26 cellular contexts compared by ENCODE assay signal in the genomic region with DNA sequence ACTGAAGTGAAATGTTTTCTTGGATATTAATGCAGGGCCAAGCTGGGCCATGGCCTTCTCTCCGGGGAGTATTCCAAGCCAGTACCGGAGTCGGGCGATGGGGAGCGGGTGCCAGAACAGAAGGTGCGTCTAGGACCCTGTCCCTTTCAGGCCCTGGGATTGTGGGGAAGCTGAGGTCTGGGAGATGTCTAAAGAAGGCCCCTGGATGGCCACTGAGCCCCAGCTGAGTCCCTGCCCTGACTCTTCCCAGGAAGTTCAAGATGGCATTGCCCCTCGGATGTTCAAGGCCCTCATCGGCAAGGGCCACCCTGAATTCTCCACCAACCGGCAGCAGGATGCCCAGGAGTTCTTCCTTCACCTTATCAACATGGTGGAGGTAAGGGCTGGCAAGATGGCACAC.
"Had no signal": no experiment of that assay in that cellular context is flagged by ENCODE, and none has a peak within 500 bp of the region (broad histone marks: within the 10 kb centered on the region; RNA-seq: fewer than 3 reads in every experiment).

No MANE protein-coding gene starts in this region.

- DNase-seq: activated CD4-positive, alpha-beta T cell treated with anti-CD3 and anti-CD28 coated beads for 36 hours; activated CD4-positive, alpha-beta T cell treated with anti-CD3 and anti-CD28 coated beads, Interleukin-2, amount 50 U/mL, for 1 hour; activated CD4-positive, alpha-beta T cell treated with anti-CD3 and anti-CD28 coated beads, Interleukin-2, amount 50 U/mL, for 48 hours; activated CD4-positive, CD25-positive, alpha-beta regulatory T cell; activated CD4-positive, CD25-positive, alpha-beta regulatory T cell treated with anti-CD3 and anti-CD28 coated beads, Interleukin-2, amount 50 U/mL, for 72 hours; activated CD8-positive, alpha-beta memory T cell treated with anti-CD3 and anti-CD28 coated beads for 24 hours; activated CD8-positive, alpha-beta T cell treated with anti-CD3 and anti-CD28 coated beads for 36 hours; activated effector memory CD4-positive, alpha-beta T cell treated with Interleukin-2 at 50 U/mL for 16 hours; activated gamma-delta T cell treated with Interleukin-2 at 50 U/mL for 16 hours; activated naive CD4-positive, alpha-beta T cell treated with anti-CD3 and anti-CD28 coated beads, Interleukin-2, amount 50 U/mL, for 16 hours; activated naive CD4-positive, alpha-beta T cell treated with Interleukin-2 at 50 U/mL for 16 hours; activated T-cell treated with anti-CD3 and anti-CD28 coated beads, Interleukin-2, amount 50 U/mL, for 4 hours; amniotic stem cell; anterior cingulate cortex; brain microvascular endothelial cell; cortex of kidney; dermis blood vessel endothelial cell; effector CD4-positive, alpha-beta T cell; effector memory CD8-positive, alpha-beta T cell; esophagus squamous epithelium; foreskin melanocyte; T-helper 9 cell had no signal

- H3K27me3 Mint-ChIP-seq: activated CD4-positive, alpha-beta T cell treated with anti-CD3 and anti-CD28 coated beads for 36 hours; activated CD8-positive, alpha-beta T cell treated with anti-CD3 and anti-CD28 coated beads for 36 hours; activated naive CD8-positive, alpha-beta T cell; activated T-helper 17 cell treated with anti-CD3 and anti-CD28 coated beads, Interleukin-2, amount 50 U/mL, for 72 hours; central memory CD8-positive, alpha-beta T cell; effector memory CD8-positive, alpha-beta T cell had no signal

- H3K27ac Mint-ChIP-seq: activated CD4-positive, alpha-beta T cell treated with anti-CD3 and anti-CD28 coated beads for 36 hours; activated CD8-positive, alpha-beta T cell treated with anti-CD3 and anti-CD28 coated beads for 36 hours; activated naive CD8-positive, alpha-beta T cell; effector memory CD8-positive, alpha-beta T cell had no signal

- H3K9me3 Mint-ChIP-seq: activated CD8-positive, alpha-beta T cell treated with anti-CD3 and anti-CD28 coated beads for 36 hours; activated T-cell treated with anti-CD3 and anti-CD28 coated beads, Interleukin-2, amount 50 U/mL, for 4 hours; activated T-helper 17 cell treated with anti-CD3 and anti-CD28 coated beads, Interleukin-2, amount 50 U/mL, for 72 hours; central memory CD8-positive, alpha-beta T cell; effector memory CD8-positive, alpha-beta T cell had no signal

- H3K4me3 Mint-ChIP-seq: activated CD4-positive, alpha-beta T cell treated with anti-CD3 and anti-CD28 coated beads for 36 hours; activated CD8-positive, alpha-beta T cell treated with anti-CD3 and anti-CD28 coated beads for 36 hours; activated naive CD8-positive, alpha-beta T cell; activated T-cell treated with anti-CD3 and anti-CD28 coated beads, Interleukin-2, amount 50 U/mL, for 4 hours; activated T-helper 17 cell treated with anti-CD3 and anti-CD28 coated beads, Interleukin-2, amount 50 U/mL, for 72 hours; central memory CD8-positive, alpha-beta T cell; effector memory CD8-positive, alpha-beta T cell had no signal

- ATAC-seq: activated CD4-positive, alpha-beta T cell treated with anti-CD3 and anti-CD28 coated beads for 36 hours; activated CD8-positive, alpha-beta T cell treated with anti-CD3 and anti-CD28 coated beads for 36 hours; activated T-cell treated with anti-CD3 and anti-CD28 coated beads, Interleukin-2, amount 50 U/mL, for 4 hours; activated T-helper 17 cell treated with anti-CD3 and anti-CD28 coated beads, Interleukin-2, amount 50 U/mL, for 72 hours; effector memory CD8-positive, alpha-beta T cell; gastroesophageal sphincter had no signal

- H3K4me1 Mint-ChIP-seq: activated CD4-positive, alpha-beta T cell treated with anti-CD3 and anti-CD28 coated beads for 36 hours had no signal
